ENCODE assay signal across 5 cellular contexts in the genomic region with DNA sequence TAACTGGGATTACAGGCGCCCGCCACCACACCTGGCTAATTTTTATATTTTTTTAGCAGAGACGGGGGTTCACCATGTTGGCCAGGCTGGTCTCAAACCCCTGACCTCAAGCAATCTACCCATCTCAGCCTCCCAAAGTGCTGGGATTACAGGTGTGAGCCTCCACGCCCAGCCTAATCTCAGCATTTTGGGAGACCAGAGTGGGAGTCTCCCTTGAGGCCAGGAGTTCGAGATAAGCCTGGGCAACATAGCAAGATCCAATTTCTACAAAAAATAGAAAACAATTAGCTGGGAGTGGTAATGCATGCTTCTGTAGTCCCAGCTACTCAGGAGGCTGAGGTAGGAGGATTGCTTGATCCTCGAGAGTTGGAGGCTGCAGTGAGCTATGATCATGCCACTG. TPM values are rescaled to one million over a fixed set of nuclear protein-coding genes. Genes with fewer than 3 reads are reported as not detected.
DNase-seq lines count a peak whose midpoint lies in the region; ATAC-seq, FAIRE-seq and TF ChIP-seq lines count a peak whose summit lies in the region.
"Not testable (repeated sequence)": the region's sequence is repeated elsewhere in the genome, so short reads cannot be mapped to it uniquely, and the experiment has no call there.

No MANE protein-coding gene starts in this region.

- H3K27me3 ChIP-seq in K562 (ENCODE audit: control insufficient read depth in 2 of 2, insufficient read depth in 2 of 2, low read length in 2 of 2); endothelial cell of umbilical vein (ENCODE audit: control insufficient read depth in 2 of 2, insufficient read depth in 2 of 2, low read length in 2 of 2); HepG2 (ENCODE audit: control insufficient read depth in 1 of 2, insufficient read depth in 2 of 2, low read length in 2 of 2): not testable (repeated sequence)

- H3K4me2 ChIP-seq in K562 (ENCODE audit: insufficient read depth, low read length); endothelial cell of umbilical vein (ENCODE audit: insufficient read depth, low read length); HepG2 (ENCODE audit: low read depth, low read length): not testable (repeated sequence)

- H3K79me2 ChIP-seq in K562 (ENCODE audit: control insufficient read depth, insufficient read depth, low read length); endothelial cell of umbilical vein (ENCODE audit: control insufficient read depth, insufficient read depth, low read length); HepG2 (ENCODE audit: insufficient read depth, low read length): not testable (repeated sequence)

- 89% methylated on average over 6 of the region's 6 CpGs for WGBS in K562 (ENCODE audit: insufficient coverage, low coverage, missing lambda C conversion rate)
- over 99% methylated on average over 6 of the region's 6 CpGs for WGBS in HepG2 (ENCODE audit: low lambda C conversion rate)

- ATAC-seq in WTC11, K562, HepG2: not testable (repeated sequence)

- FAIRE-seq in K562 (lab: Jason Lieb, UNC); HepG2 (lab: Jason Lieb, UNC): not testable (repeated sequence)
- FAIRE-seq in endothelial cell of umbilical vein (lab: Jason Lieb, UNC), result peak; percentile 35

- H3K9me3 ChIP-seq in HEK293 (ENCODE audit: control insufficient read depth, insufficient read depth, low read depth, low read length); K562 (replicated peaks; ENCODE audit: control insufficient read depth, insufficient read depth, low read depth, low read length); endothelial cell of umbilical vein (replicated peaks; ENCODE audit: control insufficient read depth, insufficient read depth, low read length); HepG2 (ENCODE audit: low read length): not testable (repeated sequence)

- not testable (repeated sequence) for H3K9me1 ChIP-seq in K562 (ENCODE audit: control insufficient read depth, insufficient read depth, low read length); endothelial cell of umbilical vein (replicated peaks; ENCODE audit: control insufficient read depth, extremely low read depth, insufficient read depth, low read length)

- H3K4me1 ChIP-seq in HEK293 (ENCODE audit: control insufficient read depth, insufficient read depth, low read length); K562 (replicated peaks in 1 of 2; ENCODE audit: control insufficient read depth in 2 of 2, insufficient read depth in 2 of 2, low read length in 2 of 2); endothelial cell of umbilical vein (ENCODE audit: control insufficient read depth, extremely low read depth, insufficient read depth, low read length); HepG2 (ENCODE audit: insufficient read depth, low read length): not testable (repeated sequence)

- H3K9ac ChIP-seq in K562 (ENCODE audit: insufficient read depth in 1 of 2, low read depth in 2 of 2, low read length in 2 of 2); endothelial cell of umbilical vein (replicated peaks; ENCODE audit: extremely low read depth, insufficient read depth, low read length); HepG2 (ENCODE audit: insufficient read depth, low read depth, low read length): not testable (repeated sequence)

- H3K4me3 Mint-ChIP-seq in WTC11, result not testable (repeated sequence)

- H3K4me1 Mint-ChIP-seq in WTC11, result not testable (repeated sequence)

- not testable (repeated sequence) for H3K27ac ChIP-seq in HEK293 (ENCODE audit: extremely low read depth, low read depth, low read length); K562 (ENCODE audit: extremely low read depth, low read depth, low read length); endothelial cell of umbilical vein (ENCODE audit: insufficient read depth, low read depth, low read length); HepG2 (ENCODE audit: extremely low read length, insufficient read depth, low read length)

- DNase-seq in WTC11 (ENCODE audit: low spot score); K562 (ENCODE audit: extremely low read depth in 1 of 4, low spot score in 3 of 4); endothelial cell of umbilical vein (ENCODE audit: low read depth, low spot score); HepG2 (ENCODE audit: low spot score): not testable (repeated sequence)

- intact Hi-C loops in K562 (cut with micrococcal nuclease); endothelial cell of umbilical vein (cut with micrococcal nuclease); HepG2 (cut with micrococcal nuclease; ENCODE audit: unreplicated experiment): not testable (repeated sequence)

- not testable (repeated sequence) for H3K4me3 ChIP-seq in HEK293 (ENCODE audit: low read depth, low read length); K562; endothelial cell of umbilical vein (replicated peaks in 1 of 3; ENCODE audit: insufficient read depth in 1 of 3, low read depth in 1 of 3, low read length in 3 of 3); HepG2 (replicated peaks in 1 of 3; ENCODE audit: insufficient read depth in 1 of 3, low read depth in 2 of 3, low read length in 3 of 3)

- H3K9me3 Mint-ChIP-seq in WTC11, result not testable (repeated sequence)

- H3K36me3 ChIP-seq in HEK293 (ENCODE audit: control insufficient read depth in 2 of 2, insufficient read depth in 1 of 2, low read length in 2 of 2), result peaks cover 84 to 88% of the 10 kb centered on the region in 2 experiments
- H3K36me3 ChIP-seq in K562 (ENCODE audit: control insufficient read depth, insufficient read depth, low read length), result peaks cover 93% of the 10 kb centered on the region
- peaks cover 23 to 26% of the 10 kb centered on the region in 2 experiments for H3K36me3 ChIP-seq in endothelial cell of umbilical vein (ENCODE audit: control insufficient read depth in 2 of 2, extremely low read depth in 1 of 2, insufficient read depth in 2 of 2, low read length in 2 of 2)
- H3K36me3 ChIP-seq in HepG2 (replicated peaks in 1 of 2; ENCODE audit: control insufficient read depth in 1 of 2, insufficient read depth in 2 of 2, low read length in 2 of 2), result peaks cover 22 to 88% of the 10 kb centered on the region in 2 experiments

- not testable (repeated sequence) for H3K27me3 Mint-ChIP-seq in WTC11 (ENCODE audit: low read depth)

- not testable (repeated sequence) for BruUV-seq in K562 (replicated peaks; lab: Mats Ljungman, UMichigan); endothelial cell of umbilical vein (replicated peaks; lab: Mats Ljungman, UMichigan); HepG2 (replicated peaks; lab: Mats Ljungman, UMichigan)

- TF ChIP-seq CTCF in HEK293 (tag by site-specific recombination; IDR thresholded peaks at IDR 0.05); WTC11 (IDR thresholded peaks at IDR 0.05); K562 (IDR thresholded peaks at IDR 0.05 in 2 of 3, conservative IDR thresholded peaks at IDR 0.05 in 1 of 3; ENCODE audit: insufficient read depth in 2 of 3, low read depth in 1 of 3, low read length in 3 of 3); endothelial cell of umbilical vein (IDR thresholded peaks at IDR 0.05; ENCODE audit: extremely low read depth in 1 of 2, insufficient read depth in 1 of 2, low read depth in 1 of 2, low read length in 2 of 2); HepG2 (CRISPR knock-in tag; IDR thresholded peaks at IDR 0.05): not testable (repeated sequence)

- H2AFZ ChIP-seq in K562 (ENCODE audit: low read depth, low read length); endothelial cell of umbilical vein (ENCODE audit: low read depth, low read length); HepG2 (ENCODE audit: low read length): not testable (repeated sequence)

- not testable (repeated sequence) for TF ChIP-seq POLR2A in K562 (conservative IDR thresholded peaks at IDR 0.05); endothelial cell of umbilical vein (IDR thresholded peaks at IDR 0.05; ENCODE audit: low read depth, low read length); HepG2 (IDR thresholded peaks at IDR 0.05; ENCODE audit: insufficient read depth in 1 of 2, low read depth in 2 of 2, low read length in 2 of 2)

- POLR2A ChIA-PET in HEK293 (lab: Yijun Ruan, JAX); WTC11 (lab: Charles Lee); endothelial cell of umbilical vein (lab: Charles Lee); HepG2 (lab: Yijun Ruan, JAX): not testable (repeated sequence)
- POLR2A ChIA-PET in K562 (lab: Yijun Ruan, JAX), result interaction anchor here (0.7 kb wide), 1 partner anchor 8 kb away, joined by 3 read pairs; no protein-coding TSS in a partner anchor

- H3K36me3 Mint-ChIP-seq in WTC11, result peaks cover 81% of the 10 kb centered on the region

- TF ChIP-seq RAD21 in K562 (CRISPR knock-in tag; conservative IDR thresholded peaks at IDR 0.05 in 1 of 2, IDR thresholded peaks at IDR 0.05 in 1 of 2); HepG2 (CRISPR knock-in tag; IDR thresholded peaks at IDR 0.05): not testable (repeated sequence)

- dilution Hi-C loops in endothelial cell of umbilical vein (cut with MboI; ENCODE audit: extremely low pct_ligation_motif_present, low sequenced_read_pairs), result not testable (repeated sequence)

- CTCF ChIA-PET in HEK293 (lab: Yijun Ruan, JAX), result interaction anchor here (0.6 kb wide), 1 partner anchor 292 kb away, joined by 3 read pairs; no protein-coding TSS in a partner anchor
- CTCF ChIA-PET in WTC11 (lab: Charles Lee); K562 (lab: Yijun Ruan, JAX; ENCODE audit: low intra/inter-chr PET ratio); HepG2 (lab: Yijun Ruan, JAX; ENCODE audit: low intra/inter-chr PET ratio, low total read pairs): not testable (repeated sequence)
- CTCF ChIA-PET in endothelial cell of umbilical vein (lab: Charles Lee), result interaction anchor here (0.7 kb wide), 1 partner anchor 74 kb away, joined by 4 read pairs; no protein-coding TSS in a partner anchor

- in situ Hi-C loops in K562 (cut with MboI), result loop anchor here (25.0 kb wide), 2 partner anchors 158 to 508 kb away; a partner anchor contains a TSS
- in situ Hi-C loops in HepG2 (cut with HindIII; ENCODE audit: extremely low pct_ligation_motif_present, low pct_unique_long_range_greater_than_20kb), result not testable (repeated sequence)

- TF ChIP-seq EP300 in K562 (IDR thresholded peaks at IDR 0.05; ENCODE audit: low read length); HepG2 (IDR thresholded peaks at IDR 0.05; ENCODE audit: low read depth in 2 of 2, low read length in 2 of 2); HepG2 (CRISPR knock-in tag; IDR thresholded peaks at IDR 0.05; ENCODE audit: borderline replicate concordance): not testable (repeated sequence)

- not testable (repeated sequence) for H4K20me1 ChIP-seq in K562 (replicated peaks; ENCODE audit: control insufficient read depth, insufficient read depth, low read length); endothelial cell of umbilical vein (replicated peaks; ENCODE audit: control insufficient read depth, extremely low read depth, insufficient read depth, low read length); HepG2 (ENCODE audit: insufficient read depth, low read length)

- H3K27ac Mint-ChIP-seq in WTC11, result not testable (repeated sequence)

RNA-seq across cellular contexts. Expression of a gene that starts 46.9 kb away (rescaled TPM):
- total RNA-seq in WTC11 (2021) (290 to 308 TPM (median 293 TPM) in 3 replicates), K562 (2014; rRNA removed) (90.0 and 141 TPM in 2 replicates), K562 (2014; rRNA removed; fragmentation: Illumina TruSeq; extraction: Trizol) (112 and 113 TPM in 2 replicates), K562 (2015; rRNA removed; fragmentation: Illumina TruSeq; extraction: Trizol) (96.8 and 103 TPM in 2 replicates), K562 (2021) (161 and 162 TPM in 2 replicates), endothelial cell of umbilical vein (242 and 245 TPM in 2 replicates), HepG2 (2016; rRNA removed; fragmentation: Illumina TruSeq; extraction: Trizol) (120 and 125 TPM in 2 replicates)
- total RNA-seq in K562 (2011; cell fraction: chromatin; rRNA removed; ENCODE audit: low replicate concordance), result 354 and 727 TPM in 2 replicates
- 159 and 162 TPM in 2 replicates for total RNA-seq in K562 (2011; cell fraction: nucleolus; rRNA removed)
- 250 and 342 TPM in 2 replicates for total RNA-seq in K562 (2011; cell fraction: nucleoplasm; rRNA removed)
- polyA plus RNA-seq in K562 (2011; rRNA removed) (65.7 and 70.5 TPM in 2 replicates), K562 (2014; fragmentation: Illumina TruSeq; extraction: Trizol) (112 and 138 TPM in 2 replicates), K562 (2014; fragmentation: Nextera tagmentation; extraction: Ambion mirVana) (10 to 100 TPM in 1 of 2 experiments, 1 to 10 TPM in 1; 8.4 to 12.6 TPM), K562 (2014; rRNA removed) (79.2 and 80.5 TPM in 2 replicates), endothelial cell of umbilical vein (47.6 and 68.6 TPM in 2 replicates), HepG2 (2011; rRNA removed) (53.1 and 74.6 TPM in 2 replicates)
- polyA plus RNA-seq in K562 (2011; cell fraction: cytosol; rRNA removed), result 23.9 and 71.9 TPM in 2 replicates
- polyA plus RNA-seq in K562 (2011; cell fraction: nucleus; rRNA removed), result 147 and 175 TPM in 2 replicates
- polyA plus RNA-seq in K562 (2012), result 83.7 and 98.2 TPM in 2 replicates
- 52.0 and 61.9 TPM in 2 replicates for polyA minus RNA-seq in K562 (2011; rRNA and poly(A)+ RNA removed)
- polyA minus RNA-seq in K562 (2011; cell fraction: cytosol; rRNA and poly(A)+ RNA removed), result 42.7 and 48.1 TPM in 2 replicates
- polyA minus RNA-seq in K562 (2011; cell fraction: nucleus; rRNA and poly(A)+ RNA removed), result 73.9 and 81.9 TPM in 2 replicates
- polyA plus RNA-seq in endothelial cell of umbilical vein (2011; cell fraction: cytosol; rRNA removed), result 32.5 and 47.2 TPM in 2 replicates
- 337 and 387 TPM in 2 replicates for polyA plus RNA-seq in endothelial cell of umbilical vein (2011; cell fraction: nucleus; rRNA removed)
- 82.6 and 105 TPM in 2 replicates for polyA plus RNA-seq in endothelial cell of umbilical vein (2012)
- 72.2 and 74.0 TPM in 2 replicates for polyA minus RNA-seq in endothelial cell of umbilical vein
- 36.5 TPM for polyA minus RNA-seq in endothelial cell of umbilical vein (2011; cell fraction: cytosol; rRNA and poly(A)+ RNA removed)
- polyA minus RNA-seq in endothelial cell of umbilical vein (2011; cell fraction: nucleus; rRNA and poly(A)+ RNA removed), result 213 and 239 TPM in 2 replicates
- total RNA-seq in HepG2 (2016; cell fraction: cytosol; rRNA removed; fragmentation: Illumina TruSeq; extraction: Trizol; ENCODE audit: low read depth), result 37.3 and 58.3 TPM in 2 replicates
- 103 and 117 TPM in 2 replicates for total RNA-seq in HepG2 (2016; cell fraction: insoluble cytoplasmic fraction; rRNA removed; fragmentation: Illumina TruSeq; extraction: Trizol)
- 54.3 and 54.7 TPM in 2 replicates for total RNA-seq in HepG2 (2016; cell fraction: membrane; rRNA removed; fragmentation: Illumina TruSeq; extraction: Trizol)
- total RNA-seq in HepG2 (2016; cell fraction: nucleus; rRNA removed; fragmentation: Illumina TruSeq; extraction: Trizol), result 134 and 149 TPM in 2 replicates
- polyA plus RNA-seq in HepG2 (2011; cell fraction: cytosol; rRNA removed), result 16.3 and 16.6 TPM in 2 replicates
- polyA plus RNA-seq in HepG2 (2011; cell fraction: nucleus; rRNA removed), result 287 and 329 TPM in 2 replicates
- polyA plus RNA-seq in HepG2 (2012), result 103 and 123 TPM in 2 replicates
- 4.7 and 5.5 TPM in 2 replicates for polyA plus RNA-seq in HepG2 (2016; cell fraction: cytosol; fragmentation: Illumina TruSeq; extraction: Trizol; ENCODE audit: low read depth)
- polyA plus RNA-seq in HepG2 (2016; cell fraction: insoluble cytoplasmic fraction; fragmentation: Illumina TruSeq; extraction: Trizol; ENCODE audit: low read depth), result 82.1 and 105 TPM in 2 replicates
- polyA plus RNA-seq in HepG2 (2016; cell fraction: membrane; fragmentation: Illumina TruSeq; extraction: Trizol; ENCODE audit: low read depth), result 9.2 and 14.0 TPM in 2 replicates
- 246 and 264 TPM in 2 replicates for polyA plus RNA-seq in HepG2 (2016; cell fraction: nucleus; fragmentation: Illumina TruSeq; extraction: Trizol; ENCODE audit: insufficient read depth, low read depth)
- polyA minus RNA-seq in HepG2 (2011; rRNA and poly(A)+ RNA removed; ENCODE audit: low replicate concordance), result 39.7 and 41.1 TPM in 2 replicates
- 41.3 and 45.4 TPM in 2 replicates for polyA minus RNA-seq in HepG2 (2011; cell fraction: cytosol; rRNA and poly(A)+ RNA removed)
- polyA minus RNA-seq in HepG2 (2011; cell fraction: nucleus; rRNA and poly(A)+ RNA removed), result 206 and 208 TPM in 2 replicates
